Comparison of ENCODE assay signal across 8 cellular contexts in the genomic region with DNA sequence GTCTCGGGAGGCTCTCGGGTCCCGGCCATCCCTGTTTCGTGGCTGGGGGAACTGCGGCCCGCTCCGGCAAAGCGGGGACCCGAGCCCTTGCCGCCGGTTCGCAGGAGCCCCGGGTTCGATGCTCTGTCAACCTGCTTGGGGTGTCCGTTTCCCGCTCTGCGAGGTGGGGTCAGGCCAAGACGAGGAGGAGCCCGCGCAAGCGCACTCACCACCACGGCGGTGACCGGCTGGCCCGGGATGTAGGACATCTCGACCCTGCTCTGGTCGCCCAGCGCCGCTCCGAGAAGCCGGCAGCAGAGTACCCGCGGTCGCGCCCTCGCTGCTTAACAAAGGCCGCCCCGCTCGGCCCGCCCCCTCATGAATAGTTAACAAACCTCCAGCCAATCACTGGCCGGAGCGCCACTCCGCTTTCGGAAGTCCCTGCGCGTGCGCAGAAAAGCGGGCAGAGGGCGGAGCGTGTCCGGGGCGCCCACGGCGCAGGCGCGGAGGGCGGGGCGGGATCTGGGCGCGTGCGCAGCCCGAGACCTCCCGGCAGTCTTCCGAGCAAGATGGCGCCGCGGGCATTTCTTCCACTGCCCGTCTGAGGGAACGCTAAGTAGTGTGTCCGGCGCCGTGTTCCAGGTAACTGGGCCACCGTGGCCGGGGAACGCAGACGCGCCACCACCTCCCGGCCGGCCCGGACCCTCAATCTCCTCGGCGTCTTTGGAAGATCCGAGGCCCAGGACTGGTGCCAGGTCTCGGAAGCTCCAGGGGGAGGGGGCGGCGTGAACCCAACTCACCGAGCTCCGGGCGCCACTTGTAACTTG.
DNase-seq lines count a peak whose midpoint lies in the region; ATAC-seq lines count a peak whose summit lies in the region.

TSS of gene EMC6 (plus strand) at position 534 of the 806 bp plus-strand sequence. CDS start 335 bp downstream, outside the sequence.
TSS of gene TAX1BP3 (minus strand) at position 300 of the 806 bp plus-strand sequence. CDS start at position 248, 52 bp downstream.

- DNase-seq in Ammon's horn (ENCODE audit: low spot score) (peak; percentile 98), GM19238 (ENCODE audit: insufficient read length, low spot score) (peak; percentile 100), NCI-H524 treated with DMSO at 0.1 percent for 48 hours (lab: John Stamatoyannopoulos, UW) (peak; percentile 17), kidney glomerular epithelial cell (lab: John Stamatoyannopoulos, UW) (peak; percentile 94)
- peak; percentile 98 to 99 for DNase-seq in activated CD4-positive, alpha-beta T cell treated with anti-CD3 and anti-CD28 coated beads for 4 hours
- DNase-seq in stimulated activated CD4-positive, alpha-beta T cell treated with anti-CD3 and anti-CD28 coated beads, Interleukin-1b, Interleukin-23, amount 100 ng/mL, for 1 hour (ENCODE audit: low read depth in 2 of 2): peak; percentile 95 to 96

- peak; percentile 80 for ATAC-seq in HG03442 (IDR thresholded peaks at IDR 0.05; ENCODE audit: unreplicated experiment)

- peak within 1 kb of the TSS; percentile 96 for H3K27ac ChIP-seq in cingulate gyrus (ENCODE audit: low read depth, low read length)

Comparison
In these comparisons a context has a peak if more than half of its experiments do, and no peak if none do; other contexts are left out.
1. Peak in every context shown above with its lines: DNase-seq, ATAC-seq and H3K27ac ChIP-seq.
2. DNase-seq: peak in every context shown above with its lines; median percentile 100 in GM19238; 98 in activated CD4-positive, alpha-beta T cell treated with anti-CD3 and anti-CD28 coated beads for 4 hours; 98 in Ammon's horn; 96 in stimulated activated CD4-positive, alpha-beta T cell treated with anti-CD3 and anti-CD28 coated beads, Interleukin-1b, Interleukin-23, amount 100 ng/mL, for 1 hour; 94 in kidney glomerular epithelial cell; 17 in NCI-H524 treated with DMSO at 0.1 percent for 48 hours.